In the genomic region with DNA sequence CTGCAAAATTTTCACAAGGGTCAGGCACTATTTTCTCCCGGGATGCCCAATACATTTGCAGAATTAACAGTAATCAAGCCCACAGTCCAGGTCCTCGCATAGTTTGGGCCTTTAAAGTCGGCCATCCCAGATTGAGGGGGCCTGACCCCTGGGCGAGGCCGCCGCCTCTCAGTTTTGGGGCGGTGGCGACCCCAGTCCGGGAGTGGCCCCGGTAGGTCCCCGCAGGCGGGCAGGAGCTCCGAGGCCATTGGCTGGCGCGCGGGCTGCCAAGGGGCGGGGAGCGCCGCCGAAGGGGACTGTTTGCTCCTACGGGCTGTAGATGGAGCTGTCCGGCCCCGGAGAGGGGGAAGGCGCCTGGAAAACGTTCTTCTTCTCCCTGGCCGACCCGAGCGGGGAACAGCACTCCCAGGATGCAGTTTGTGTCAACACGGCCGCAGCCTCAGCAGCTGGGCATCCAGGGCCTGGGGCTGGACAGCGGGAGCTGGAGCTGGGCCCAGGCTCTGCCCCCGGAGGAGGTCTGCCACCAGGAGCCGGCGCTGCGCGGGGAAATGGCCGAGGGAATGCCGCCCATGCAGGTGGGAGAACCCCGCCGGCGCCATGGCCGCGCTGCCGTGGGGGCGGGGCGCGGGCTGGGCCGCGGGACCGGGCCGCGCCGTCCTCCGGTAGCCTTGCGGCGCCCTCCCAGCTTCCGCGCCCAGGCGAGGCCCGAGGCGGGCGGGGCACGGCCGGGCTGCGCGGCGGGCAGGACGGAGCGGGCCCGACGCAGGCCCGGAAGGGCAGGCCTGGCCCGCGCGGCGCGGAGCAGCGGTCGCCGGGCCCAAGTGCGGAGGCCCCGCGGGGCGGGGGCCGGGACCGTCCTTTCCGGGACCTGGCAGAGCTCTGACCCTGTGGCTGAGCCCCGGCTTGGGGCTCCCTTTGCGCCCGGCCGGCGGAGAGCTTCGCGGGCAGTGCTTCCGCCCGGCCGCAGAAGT, we compare ENCODE assay signal across 2 cellular contexts.
TF ChIP-seq lines count a peak whose summit lies in the region.

A gene (plus strand): TSS at position 367 of the 971 bp plus-strand sequence. CDS start 44 bp downstream, at position 411.

TF ChIP-seq in HCT116, 20 proteins besides CTCF, POLR2A, EP300 and RAD21:
- TF ChIP-seq, protein P1, sequence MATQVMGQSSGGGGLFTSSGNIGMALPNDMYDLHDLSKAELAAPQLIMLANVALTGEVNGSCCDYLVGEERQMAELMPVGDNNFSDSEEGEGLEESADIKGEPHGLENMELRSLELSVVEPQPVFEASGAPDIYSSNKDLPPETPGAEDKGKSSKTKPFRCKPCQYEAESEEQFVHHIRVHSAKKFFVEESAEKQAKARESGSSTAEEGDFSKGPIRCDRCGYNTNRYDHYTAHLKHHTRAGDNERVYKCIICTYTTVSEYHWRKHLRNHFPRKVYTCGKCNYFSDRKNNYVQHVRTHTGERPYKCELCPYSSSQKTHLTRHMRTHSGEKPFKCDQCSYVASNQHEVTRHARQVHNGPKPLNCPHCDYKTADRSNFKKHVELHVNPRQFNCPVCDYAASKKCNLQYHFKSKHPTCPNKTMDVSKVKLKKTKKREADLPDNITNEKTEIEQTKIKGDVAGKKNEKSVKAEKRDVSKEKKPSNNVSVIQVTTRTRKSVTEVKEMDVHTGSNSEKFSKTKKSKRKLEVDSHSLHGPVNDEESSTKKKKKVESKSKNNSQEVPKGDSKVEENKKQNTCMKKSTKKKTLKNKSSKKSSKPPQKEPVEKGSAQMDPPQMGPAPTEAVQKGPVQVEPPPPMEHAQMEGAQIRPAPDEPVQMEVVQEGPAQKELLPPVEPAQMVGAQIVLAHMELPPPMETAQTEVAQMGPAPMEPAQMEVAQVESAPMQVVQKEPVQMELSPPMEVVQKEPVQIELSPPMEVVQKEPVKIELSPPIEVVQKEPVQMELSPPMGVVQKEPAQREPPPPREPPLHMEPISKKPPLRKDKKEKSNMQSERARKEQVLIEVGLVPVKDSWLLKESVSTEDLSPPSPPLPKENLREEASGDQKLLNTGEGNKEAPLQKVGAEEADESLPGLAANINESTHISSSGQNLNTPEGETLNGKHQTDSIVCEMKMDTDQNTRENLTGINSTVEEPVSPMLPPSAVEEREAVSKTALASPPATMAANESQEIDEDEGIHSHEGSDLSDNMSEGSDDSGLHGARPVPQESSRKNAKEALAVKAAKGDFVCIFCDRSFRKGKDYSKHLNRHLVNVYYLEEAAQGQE (IDR thresholded peaks at IDR 0.05; ENCODE audit: low read depth), result no peak
- no peak for TF ChIP-seq SRF (IDR thresholded peaks at IDR 0.05; ENCODE audit: low read depth)
- no peak for TF ChIP-seq ELF1 (IDR thresholded peaks at IDR 0.05; ENCODE audit: borderline replicate concordance, low read depth)
- peak; percentile 84 for TF ChIP-seq POLR2AphosphoS5 (IDR thresholded peaks at IDR 0.05; ENCODE audit: low read depth, low read length)
- no peak for TF ChIP-seq CEBPB (IDR thresholded peaks at IDR 0.05; ENCODE audit: low read depth)
- TF ChIP-seq, protein P2, sequence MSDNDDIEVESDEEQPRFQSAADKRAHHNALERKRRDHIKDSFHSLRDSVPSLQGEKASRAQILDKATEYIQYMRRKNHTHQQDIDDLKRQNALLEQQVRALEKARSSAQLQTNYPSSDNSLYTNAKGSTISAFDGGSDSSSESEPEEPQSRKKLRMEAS (IDR thresholded peaks at IDR 0.05), result peak; percentile 68
- no peak for TF ChIP-seq FOSL1 (IDR thresholded peaks at IDR 0.05; ENCODE audit: low read depth)
- TF ChIP-seq, protein P3, sequence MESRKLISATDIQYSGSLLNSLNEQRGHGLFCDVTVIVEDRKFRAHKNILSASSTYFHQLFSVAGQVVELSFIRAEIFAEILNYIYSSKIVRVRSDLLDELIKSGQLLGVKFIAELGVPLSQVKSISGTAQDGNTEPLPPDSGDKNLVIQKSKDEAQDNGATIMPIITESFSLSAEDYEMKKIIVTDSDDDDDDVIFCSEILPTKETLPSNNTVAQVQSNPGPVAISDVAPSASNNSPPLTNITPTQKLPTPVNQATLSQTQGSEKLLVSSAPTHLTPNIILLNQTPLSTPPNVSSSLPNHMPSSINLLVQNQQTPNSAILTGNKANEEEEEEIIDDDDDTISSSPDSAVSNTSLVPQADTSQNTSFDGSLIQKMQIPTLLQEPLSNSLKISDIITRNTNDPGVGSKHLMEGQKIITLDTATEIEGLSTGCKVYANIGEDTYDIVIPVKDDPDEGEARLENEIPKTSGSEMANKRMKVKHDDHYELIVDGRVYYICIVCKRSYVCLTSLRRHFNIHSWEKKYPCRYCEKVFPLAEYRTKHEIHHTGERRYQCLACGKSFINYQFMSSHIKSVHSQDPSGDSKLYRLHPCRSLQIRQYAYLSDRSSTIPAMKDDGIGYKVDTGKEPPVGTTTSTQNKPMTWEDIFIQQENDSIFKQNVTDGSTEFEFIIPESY (IDR thresholded peaks at IDR 0.05; ENCODE audit: extremely low read depth, insufficient replicate concordance, low read length), result no peak
- no peak for TF ChIP-seq EZH2phosphoT487 (IDR thresholded peaks at IDR 0.05; ENCODE audit: borderline replicate concordance)
- peak; percentile 6; the same call in 1 of the 2 replicates for TF ChIP-seq SP1 (IDR thresholded peaks at IDR 0.05; ENCODE audit: low read depth)
- TF ChIP-seq EZH2 (IDR thresholded peaks at IDR 0.05), result no peak
- no peak for TF ChIP-seq ZNF274 (IDR thresholded peaks at IDR 0.05; ENCODE audit: low read depth, low read length)
- no peak for TF ChIP-seq EGR1 (IDR thresholded peaks at IDR 0.05; ENCODE audit: low read depth)
- peak; percentile 99 for TF ChIP-seq ZFX (IDR thresholded peaks at IDR 0.05)
- TF ChIP-seq, protein P4, sequence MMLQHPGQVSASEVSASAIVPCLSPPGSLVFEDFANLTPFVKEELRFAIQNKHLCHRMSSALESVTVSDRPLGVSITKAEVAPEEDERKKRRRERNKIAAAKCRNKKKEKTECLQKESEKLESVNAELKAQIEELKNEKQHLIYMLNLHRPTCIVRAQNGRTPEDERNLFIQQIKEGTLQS (IDR thresholded peaks at IDR 0.05), result no peak
- TF ChIP-seq TCF7L2 (IDR thresholded peaks at IDR 0.05; ENCODE audit: borderline replicate concordance, extremely low read depth, insufficient read depth, insufficient read length), result peak; percentile 24
- TF ChIP-seq SIN3A (IDR thresholded peaks at IDR 0.05; ENCODE audit: low read depth), result peak; percentile 80
- TF ChIP-seq JUND (IDR thresholded peaks at IDR 0.05), result no peak
- peak; percentile 59 for TF ChIP-seq YY1 (IDR thresholded peaks at IDR 0.05; ENCODE audit: extremely low read depth, insufficient replicate concordance, low read depth, low read length)
- no peak for TF ChIP-seq CBX3 (IDR thresholded peaks at IDR 0.05; ENCODE audit: low read depth)

TF ChIP-seq in SK-N-SH, 30 proteins besides CTCF, POLR2A, EP300 and RAD21 (continues in another document):
- no peak for TF ChIP-seq JUND (IDR thresholded peaks at IDR 0.05)
- peak; percentile 89 for TF ChIP-seq YY1 (IDR thresholded peaks at IDR 0.05; ENCODE audit: low read depth)
- peak; percentile 55; the same call in 1 of the 2 replicates for TF ChIP-seq RCOR1 (IDR thresholded peaks at IDR 0.05; ENCODE audit: low read length)
- TF ChIP-seq GABPA (IDR thresholded peaks at IDR 0.05; ENCODE audit: low read depth), result peak; percentile 43
- TF ChIP-seq, protein P5, sequence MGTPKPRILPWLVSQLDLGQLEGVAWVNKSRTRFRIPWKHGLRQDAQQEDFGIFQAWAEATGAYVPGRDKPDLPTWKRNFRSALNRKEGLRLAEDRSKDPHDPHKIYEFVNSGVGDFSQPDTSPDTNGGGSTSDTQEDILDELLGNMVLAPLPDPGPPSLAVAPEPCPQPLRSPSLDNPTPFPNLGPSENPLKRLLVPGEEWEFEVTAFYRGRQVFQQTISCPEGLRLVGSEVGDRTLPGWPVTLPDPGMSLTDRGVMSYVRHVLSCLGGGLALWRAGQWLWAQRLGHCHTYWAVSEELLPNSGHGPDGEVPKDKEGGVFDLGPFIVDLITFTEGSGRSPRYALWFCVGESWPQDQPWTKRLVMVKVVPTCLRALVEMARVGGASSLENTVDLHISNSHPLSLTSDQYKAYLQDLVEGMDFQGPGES (IDR thresholded peaks at IDR 0.05; ENCODE audit: low read depth, low read length), result no peak
- TF ChIP-seq FOSL2 (IDR thresholded peaks at IDR 0.05; ENCODE audit: borderline replicate concordance, low read depth), result no peak; the same call in 1 of the 2 replicates
- peak; percentile 50; the same call in 1 of the 2 replicates for TF ChIP-seq TCF12 (IDR thresholded peaks at IDR 0.05)
- no peak for TF ChIP-seq NFIC (IDR thresholded peaks at IDR 0.05; ENCODE audit: borderline replicate concordance)
- peak; percentile 89 for TF ChIP-seq TAF1 (IDR thresholded peaks at IDR 0.05; ENCODE audit: borderline replicate concordance, low read depth, low read length)
- TF ChIP-seq MEF2A (IDR thresholded peaks at IDR 0.05; ENCODE audit: borderline replicate concordance, low read depth), result no peak
- peak; percentile 95; the same call in 1 of the 2 replicates for TF ChIP-seq SIN3A (IDR thresholded peaks at IDR 0.05; ENCODE audit: borderline replicate concordance, low read depth, low read length)
- TF ChIP-seq ELF1 (IDR thresholded peaks at IDR 0.05), result peak; percentile 50
- TF ChIP-seq POLR2AphosphoS5 (IDR thresholded peaks at IDR 0.05; ENCODE audit: low read depth, low read length), result peak; percentile 92
- peak; percentile 26; the same call in 1 of the 2 replicates for TF ChIP-seq RXRA (IDR thresholded peaks at IDR 0.05; ENCODE audit: borderline replicate concordance, low read depth)
- TF ChIP-seq, protein P3 (IDR thresholded peaks at IDR 0.05; ENCODE audit: borderline replicate concordance, low read depth), result no peak
- peak; percentile 70 for TF ChIP-seq CHD2 (IDR thresholded peaks at IDR 0.05; ENCODE audit: low read length, partially characterized antibody)
- peak; percentile 82; the same call in 1 of the 2 replicates for TF ChIP-seq MXI1 (IDR thresholded peaks at IDR 0.05; ENCODE audit: low read depth, low read length)
- TF ChIP-seq, protein P6, sequence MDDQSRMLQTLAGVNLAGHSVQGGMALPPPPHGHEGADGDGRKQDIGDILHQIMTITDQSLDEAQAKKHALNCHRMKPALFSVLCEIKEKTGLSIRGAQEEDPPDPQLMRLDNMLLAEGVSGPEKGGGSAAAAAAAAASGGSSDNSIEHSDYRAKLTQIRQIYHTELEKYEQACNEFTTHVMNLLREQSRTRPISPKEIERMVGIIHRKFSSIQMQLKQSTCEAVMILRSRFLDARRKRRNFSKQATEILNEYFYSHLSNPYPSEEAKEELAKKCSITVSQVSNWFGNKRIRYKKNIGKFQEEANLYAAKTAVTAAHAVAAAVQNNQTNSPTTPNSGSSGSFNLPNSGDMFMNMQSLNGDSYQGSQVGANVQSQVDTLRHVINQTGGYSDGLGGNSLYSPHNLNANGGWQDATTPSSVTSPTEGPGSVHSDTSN (IDR thresholded peaks at IDR 0.05), result peak; percentile 27; the same call in 1 of the 2 replicates
- TF ChIP-seq, protein P2 (IDR thresholded peaks at IDR 0.05; ENCODE audit: low read depth), result peak; percentile 92
- TF ChIP-seq, protein P7, sequence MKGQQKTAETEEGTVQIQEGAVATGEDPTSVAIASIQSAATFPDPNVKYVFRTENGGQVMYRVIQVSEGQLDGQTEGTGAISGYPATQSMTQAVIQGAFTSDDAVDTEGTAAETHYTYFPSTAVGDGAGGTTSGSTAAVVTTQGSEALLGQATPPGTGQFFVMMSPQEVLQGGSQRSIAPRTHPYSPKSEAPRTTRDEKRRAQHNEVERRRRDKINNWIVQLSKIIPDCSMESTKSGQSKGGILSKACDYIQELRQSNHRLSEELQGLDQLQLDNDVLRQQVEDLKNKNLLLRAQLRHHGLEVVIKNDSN (IDR thresholded peaks at IDR 0.05; ENCODE audit: borderline replicate concordance, low read depth), result no peak
- TF ChIP-seq NRF1 (IDR thresholded peaks at IDR 0.05; ENCODE audit: low read depth, low read length), result peak; percentile 17; the same call in 1 of the 2 replicates
- TF ChIP-seq TEAD4 (IDR thresholded peaks at IDR 0.05; ENCODE audit: borderline replicate concordance, insufficient read depth), result no peak
- TF ChIP-seq FOXJ3 (CRISPR knock-in tag; IDR thresholded peaks at IDR 0.05), result no peak
- TF ChIP-seq, protein P8, sequence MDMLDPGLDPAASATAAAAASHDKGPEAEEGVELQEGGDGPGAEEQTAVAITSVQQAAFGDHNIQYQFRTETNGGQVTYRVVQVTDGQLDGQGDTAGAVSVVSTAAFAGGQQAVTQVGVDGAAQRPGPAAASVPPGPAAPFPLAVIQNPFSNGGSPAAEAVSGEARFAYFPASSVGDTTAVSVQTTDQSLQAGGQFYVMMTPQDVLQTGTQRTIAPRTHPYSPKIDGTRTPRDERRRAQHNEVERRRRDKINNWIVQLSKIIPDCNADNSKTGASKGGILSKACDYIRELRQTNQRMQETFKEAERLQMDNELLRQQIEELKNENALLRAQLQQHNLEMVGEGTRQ (IDR thresholded peaks at IDR 0.05; ENCODE audit: borderline replicate concordance, low read depth, low read length), result no peak
- no peak for TF ChIP-seq EZH2phosphoT487 (IDR thresholded peaks at IDR 0.05; ENCODE audit: borderline replicate concordance, low read depth)
- no peak for TF ChIP-seq GATA2 (CRISPR knock-in tag; IDR thresholded peaks at IDR 0.05)
- TF ChIP-seq SMC3 (IDR thresholded peaks at IDR 0.05; ENCODE audit: low read depth, low read length), result peak; percentile 37
- TF ChIP-seq RFX5 (IDR thresholded peaks at IDR 0.05; ENCODE audit: low read length), result no peak
- TF ChIP-seq FOXM1 (IDR thresholded peaks at IDR 0.05; ENCODE audit: low read depth), result no peak
